Comparison of ENCODE assay signal across 24 cellular contexts in the genomic region with DNA sequence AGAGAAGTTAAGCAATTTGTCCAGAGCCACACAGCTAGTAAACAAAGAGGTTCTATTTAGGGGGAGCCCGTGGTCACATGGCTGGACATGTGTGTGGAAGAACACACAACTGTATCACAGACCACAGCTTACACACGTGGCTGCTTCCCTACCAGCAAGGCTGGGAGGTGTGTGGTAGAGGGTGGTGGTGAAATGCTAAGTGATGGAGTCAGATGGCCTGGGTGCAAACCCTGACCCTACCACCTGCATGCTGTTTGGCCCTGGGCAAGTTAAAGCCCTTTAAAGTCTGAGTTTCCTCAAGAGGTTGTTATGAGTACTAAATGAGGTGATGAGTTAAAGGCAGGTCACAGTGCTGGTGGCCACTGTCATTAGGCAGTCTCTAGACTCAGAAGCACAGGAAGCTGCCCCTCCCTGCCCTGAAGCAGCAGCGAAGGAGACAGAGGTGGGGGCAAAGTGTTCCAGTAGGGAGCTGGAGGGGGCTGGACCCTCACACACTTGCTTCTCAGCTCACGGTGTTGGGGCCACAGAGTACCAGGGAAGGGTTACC.
"Had no signal": no experiment of that assay in that cellular context is flagged by ENCODE, and none has a peak within 500 bp of the region (broad histone marks: within the 10 kb centered on the region; RNA-seq: fewer than 3 reads in every experiment).

No MANE protein-coding gene starts in this region.

- ATAC-seq: effector memory CD8-positive, alpha-beta T cell; esophagus mucosa had no signal

- H3K27me3 ChIP-seq: dorsolateral prefrontal cortex, hepatocyte, transverse colon, uterus had no signal

- H3K27ac ChIP-seq: dorsolateral prefrontal cortex, hepatocyte, left ventricle myocardium inferior, transverse colon, uterus had no signal

- H3K9me3 ChIP-seq: left ventricle myocardium inferior, transverse colon, uterus had no signal

- H3K27me3 Mint-ChIP-seq: brain; naive thymus-derived CD8-positive, alpha-beta T cell; progenitor cell of endocrine pancreas had no signal

- H2AFZ ChIP-seq: hepatocyte had no signal

- H3K9me3 Mint-ChIP-seq: activated B cell treated with CpG ODN at 0.5 μM for 24 hours; activated naive CD4-positive, alpha-beta T cell treated with anti-CD3 and anti-CD28 coated beads, Interleukin-2, amount 10 ng/mL, durations not matched to agents 7 days and 5 days; brain; effector memory CD8-positive, alpha-beta T cell; immature natural killer cell; naive thymus-derived CD8-positive, alpha-beta T cell had no signal

- H3K36me3 Mint-ChIP-seq: activated naive CD4-positive, alpha-beta T cell treated with anti-CD3 and anti-CD28 coated beads, Interleukin-2, amount 10 ng/mL, durations not matched to agents 7 days and 5 days; immature natural killer cell; naive thymus-derived CD8-positive, alpha-beta T cell had no signal

- FAIRE-seq: colon, endothelial cell of umbilical vein had no signal

- H3K4me1 ChIP-seq: left ventricle myocardium inferior, transverse colon, uterus had no signal

- H3K36me3 ChIP-seq: transverse colon, uterus had no signal

- H3K4me1 Mint-ChIP-seq: immature natural killer cell had no signal

- H3K27ac Mint-ChIP-seq: activated B cell treated with CpG ODN at 0.5 μM for 24 hours; activated naive CD4-positive, alpha-beta T cell treated with anti-CD3 and anti-CD28 coated beads, Interleukin-2, amount 10 ng/mL, durations not matched to agents 7 days and 5 days; brain; immature natural killer cell; progenitor cell of endocrine pancreas had no signal

- H3K4me3 ChIP-seq: dorsolateral prefrontal cortex, hepatocyte, left ventricle myocardium inferior, transverse colon, uterus had no signal

- H3K4me2 ChIP-seq: hepatocyte had no signal

- H3K4me3 Mint-ChIP-seq: activated B cell treated with CpG ODN at 0.5 μM for 24 hours; activated naive CD4-positive, alpha-beta T cell treated with anti-CD3 and anti-CD28 coated beads, Interleukin-2, amount 10 ng/mL, durations not matched to agents 7 days and 5 days; brain; effector memory CD8-positive, alpha-beta T cell; immature natural killer cell had no signal

- H3K79me2 ChIP-seq: hepatocyte had no signal

- DNase-seq: activated B cell treated with CpG ODN at 0.5 μM for 24 hours; activated CD4-positive, alpha-beta T cell treated with anti-CD3 and anti-CD28 coated beads for 48 hours; activated CD8-positive, alpha-beta memory T cell treated with anti-CD3 and anti-CD28 coated beads, Interleukin-2, amount 50 U/mL, for 48 hours; activated effector memory CD4-positive, alpha-beta T cell treated with Interleukin-2 at 50 U/mL for 16 hours; activated naive CD4-positive, alpha-beta T cell treated with anti-CD3 and anti-CD28 coated beads, Interleukin-2, amount 10 ng/mL, durations not matched to agents 7 days and 5 days; activated T-cell treated with anti-CD3 and anti-CD28 coated beads, Interleukin-2, amount 50 U/mL, for 48 hours; caudate nucleus; effector memory CD8-positive, alpha-beta T cell; foreskin melanocyte; immature natural killer cell; left ventricle myocardium inferior; naive thymus-derived CD8-positive, alpha-beta T cell; stimulated activated CD4-positive, alpha-beta T cell treated with anti-CD3 and anti-CD28 coated beads, Interleukin-4, amount 100 ng/mL, for 24 hours; T-helper 1 cell; T-helper 9 cell; transverse colon; uterus had no signal
